ENCODE assay signal across 8 cellular contexts in genomic region chr6:13709698-13710551, GRCh38. TPM values are rescaled to one million over a fixed set of nuclear protein-coding genes. Genes with fewer than 3 reads are reported as not detected.
DNase-seq lines count a peak whose midpoint lies in the region; ATAC-seq and TF ChIP-seq lines count a peak whose summit lies in the region.

No MANE protein-coding gene starts in this region.

- H3F3A ChIP-seq in PC-9 (ENCODE audit: insufficient read depth, low read depth): peaks cover 33% of the 10 kb centered on the region

- peaks cover 53% of the 10 kb centered on the region for H3K4me1 ChIP-seq in left ventricle myocardium inferior
- H3K4me1 ChIP-seq in PC-9 (replicated peaks; ENCODE audit: insufficient read depth): peaks cover 41% of the 10 kb centered on the region
- H3K4me1 ChIP-seq in colonic mucosa: peaks cover 6% of the 10 kb centered on the region
- peaks cover 11% of the 10 kb centered on the region for H3K4me1 ChIP-seq in mucosa of stomach (ENCODE audit: control insufficient read depth, insufficient read depth, low read length)

- H3K4me2 ChIP-seq in PC-9: peak overlapping the region; percentile 98

- DNase-seq in left ventricle myocardium inferior (no peak), left cardiac atrium (no peak), PC-9 (peak in 1 of 2 experiments; percentile 53), colonic mucosa (peak; percentile 43), AG08396 (ENCODE audit: low spot score) (no peak), HuH-7.5 (ENCODE audit: low spot score) (no peak)
- DNase-seq in stimulated activated CD4-positive, alpha-beta T cell treated with anti-CD3 and anti-CD28 coated beads, Interleukin-4, amount 100 ng/mL, for 4 hours: no peak

- H3K27ac ChIP-seq in left ventricle myocardium inferior (replicated peaks) (peak overlapping the region; percentile 92), PC-9 (peak overlapping the region; percentile 64), colonic mucosa (peak overlapping the region; percentile 92)

- H3K9ac ChIP-seq in colonic mucosa (ENCODE audit: low read depth in 2 of 2, low read length in 2 of 2) (peak overlapping the region; percentile 83 to 90), mucosa of stomach (ENCODE audit: low read length) (peak overlapping the region; percentile 90)

- H3K36me3 ChIP-seq in left ventricle myocardium inferior (no peaks in the 10 kb centered on the region), PC-9 (ENCODE audit: low read depth) (peaks cover 5% of the 10 kb centered on the region; the same call in 1 of the 2 replicates), colonic mucosa (no peaks in the 10 kb centered on the region), mucosa of stomach (ENCODE audit: control insufficient read depth, insufficient read depth, low read length) (no peaks in the 10 kb centered on the region)

- peak overlapping the region; percentile 92 for H3K4me3 ChIP-seq in left ventricle myocardium inferior
- peak overlapping the region; percentile 81 for H3K4me3 ChIP-seq in PC-9
- peak overlapping the region; percentile 87 for H3K4me3 ChIP-seq in colonic mucosa
- H3K4me3 ChIP-seq in mucosa of stomach (ENCODE audit: low read length): peak overlapping the region; percentile 81

- peaks cover 64% of the 10 kb centered on the region for H3K79me2 ChIP-seq in PC-9 (ENCODE audit: low read depth)

- no TSS peak for BruUV-seq in PC-9 (replicated peaks; lab: Mats Ljungman, UMichigan)

- POLR2A ChIA-PET in PC-9 (lab: Charles Lee; ENCODE audit: unreplicated experiment): interaction anchor here (0.5 to 1.5 kb wide), 4 partner anchors 14 to 104 kb away, joined by 4 to 8 read pairs (median 4); no protein-coding TSS in a partner anchor

- CTCF ChIA-PET in PC-9 (lab: Charles Lee): interaction anchor here (0.6 kb wide), 1 partner anchor 84 kb away, joined by 3 read pairs; no protein-coding TSS in a partner anchor

- peaks cover 39% of the 10 kb centered on the region for H4K20me1 ChIP-seq in PC-9 (ENCODE audit: insufficient read depth)

- no peak for TF ChIP-seq CTCF in left ventricle myocardium inferior (IDR thresholded peaks at IDR 0.05; ENCODE audit: borderline replicate concordance)
- TF ChIP-seq CTCF in PC-9 (conservative IDR thresholded peaks at IDR 0.05): no peak
- TF ChIP-seq CTCF in colonic mucosa (IDR thresholded peaks at IDR 0.05): no peak

- no peaks in the 10 kb centered on the region for H3K9me2 ChIP-seq in PC-9 (ENCODE audit: insufficient read depth)

- H2AFZ ChIP-seq in PC-9: peak overlapping the region; percentile 43; the same call in 1 of the 2 replicates

- H3K9me3 ChIP-seq in left ventricle myocardium inferior (replicated peaks): no peaks in the 10 kb centered on the region
- no peaks in the 10 kb centered on the region for H3K9me3 ChIP-seq in PC-9 (ENCODE audit: insufficient read depth, low read depth)
- H3K9me3 ChIP-seq in colonic mucosa: no peaks in the 10 kb centered on the region
- no peaks in the 10 kb centered on the region for H3K9me3 ChIP-seq in mucosa of stomach (ENCODE audit: control insufficient read depth, low read length)

- no peaks in the 10 kb centered on the region for H3K27me3 ChIP-seq in left ventricle myocardium inferior (ENCODE audit: low read depth)
- H3K27me3 ChIP-seq in PC-9 (ENCODE audit: insufficient read depth, low read depth): no peaks in the 10 kb centered on the region
- no peaks in the 10 kb centered on the region for H3K27me3 ChIP-seq in colonic mucosa
- no peaks in the 10 kb centered on the region for H3K27me3 ChIP-seq in mucosa of stomach (ENCODE audit: control insufficient read depth, insufficient read depth, low read length)

- intact Hi-C loops in left ventricle myocardium inferior (cut with micrococcal nuclease): loop anchor here (10.0 kb wide), 1 partner anchor 85 kb away; no protein-coding TSS in a partner anchor
- intact Hi-C loops in left cardiac atrium (cut with DNase I): loop anchor here (10.0 kb wide), 2 partner anchors 75 to 95 kb away; partner anchors contain the start of gene NOL7 (in 1 of the 2)
- intact Hi-C loops in PC-9 (cut with micrococcal nuclease; ENCODE audit: unreplicated experiment): loop anchor here (2.0 to 10.0 kb wide), 5 partner anchors 73 to 165 kb away; partner anchors contain the start of gene MCUR1
- intact Hi-C loops in colonic mucosa (cut with DNase I): loop anchor here (5.0 kb wide), 1 partner anchor 88 kb away; no protein-coding TSS in a partner anchor

- no peak for ATAC-seq in left cardiac atrium

RNA-seq across cellular contexts. Expression of gene RANBP9, which starts 1.7 kb away (rescaled TPM):
- total RNA-seq in left ventricle myocardium inferior (33.2 TPM), left cardiac atrium (10 to 100 TPM; 27.3 to 33.1 TPM), PC-9 (2021) (44.0 and 73.8 TPM in 2 replicates), colonic mucosa (10 to 100 TPM; 27.2 to 35.0 TPM)
